ENCODE assay signal across 9 cellular contexts in the genomic region with DNA sequence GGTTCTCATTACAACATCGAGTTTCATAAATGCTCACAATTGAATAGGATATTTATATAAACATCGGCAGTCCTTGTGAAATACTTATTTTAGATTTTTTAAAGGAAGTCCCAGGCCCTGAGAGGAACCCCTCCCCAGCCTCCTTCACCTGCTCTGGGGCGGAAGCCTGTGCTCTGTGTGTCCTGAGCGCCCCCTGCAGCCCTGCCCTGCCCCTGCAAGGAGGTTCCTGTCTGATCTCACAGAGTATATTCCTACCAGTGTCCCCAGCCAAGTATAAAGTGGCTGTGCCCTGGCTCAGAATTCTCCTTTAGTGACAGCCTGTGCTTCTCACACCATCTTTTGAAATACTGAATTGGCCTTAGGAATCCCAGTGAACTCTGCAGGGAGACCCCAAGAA.
DNase-seq lines count a peak whose midpoint lies in the region; ATAC-seq and TF ChIP-seq lines count a peak whose summit lies in the region.
"Had no signal": no experiment of that assay in that cellular context is flagged by ENCODE, and none has a peak within 500 bp of the region (broad histone marks: within the 10 kb centered on the region; RNA-seq: fewer than 3 reads in every experiment).

No MANE protein-coding gene starts in this region.

- H3K9me3 Mint-ChIP-seq in activated naive CD4-positive, alpha-beta T cell treated with anti-CD3 and anti-CD28 coated beads, Interleukin-2, amount 10 ng/mL, durations not matched to agents 7 days and 5 days = no peaks in the 10 kb centered on the region
- peaks cover 5% of the 10 kb centered on the region for H3K9me3 Mint-ChIP-seq in glutamatergic neuron (ENCODE audit: unreplicated experiment)

- no peak for ATAC-seq in HG03442 (IDR thresholded peaks at IDR 0.05; ENCODE audit: unreplicated experiment)

- H3K4me1 Mint-ChIP-seq in activated naive CD4-positive, alpha-beta T cell treated with anti-CD3 and anti-CD28 coated beads, Interleukin-2, amount 10 ng/mL, durations not matched to agents 7 days and 5 days = peaks cover 33% of the 10 kb centered on the region
- H3K4me1 Mint-ChIP-seq in glutamatergic neuron (ENCODE audit: low read depth, unreplicated experiment) = no peaks in the 10 kb centered on the region

- CTCF ChIA-PET in activated naive CD4-positive, alpha-beta T cell treated with anti-CD3 and anti-CD28 coated beads, Interleukin-2, amount 10 ng/mL, durations not matched to agents 7 days and 5 days (lab: Charles Lee) = interaction anchor here (0.7 to 4.5 kb wide), 11 partner anchors 10 to 84 kb away, joined by 3 to 27 read pairs (median 4); no protein-coding TSS in a partner anchor

- TF ChIP-seq CTCF in GM12865 (IDR thresholded peaks at IDR 0.05; ENCODE audit: insufficient read depth, low read depth, low read length, missing control alignments) (peak; percentile 31), glutamatergic neuron (IDR thresholded peaks at IDR 0.05; ENCODE audit: partially characterized antibody, unreplicated experiment) (no peak)

- H3K27ac Mint-ChIP-seq in activated naive CD4-positive, alpha-beta T cell treated with anti-CD3 and anti-CD28 coated beads, Interleukin-2, amount 10 ng/mL, durations not matched to agents 7 days and 5 days = peak overlapping the region; percentile 36
- no peak overlapping the region for H3K27ac Mint-ChIP-seq in glutamatergic neuron (ENCODE audit: unreplicated experiment)

- no peak overlapping the region for H3K4me3 Mint-ChIP-seq in activated naive CD4-positive, alpha-beta T cell treated with anti-CD3 and anti-CD28 coated beads, Interleukin-2, amount 10 ng/mL, durations not matched to agents 7 days and 5 days
- no peak overlapping the region for H3K4me3 Mint-ChIP-seq in glutamatergic neuron (ENCODE audit: unreplicated experiment)

- no peak overlapping the region for H3K4me3 ChIP-seq in GM12865 (ENCODE audit: low read depth, low read length)

- H3K36me3 Mint-ChIP-seq in activated naive CD4-positive, alpha-beta T cell treated with anti-CD3 and anti-CD28 coated beads, Interleukin-2, amount 10 ng/mL, durations not matched to agents 7 days and 5 days = no peaks in the 10 kb centered on the region
- peaks cover 5% of the 10 kb centered on the region for H3K36me3 Mint-ChIP-seq in glutamatergic neuron (ENCODE audit: unreplicated experiment)

- peaks cover 21% of the 10 kb centered on the region for H3K27me3 Mint-ChIP-seq in activated naive CD4-positive, alpha-beta T cell treated with anti-CD3 and anti-CD28 coated beads, Interleukin-2, amount 10 ng/mL, durations not matched to agents 7 days and 5 days
- H3K27me3 Mint-ChIP-seq in glutamatergic neuron (ENCODE audit: unreplicated experiment) = peaks cover 1% of the 10 kb centered on the region

- DNase-seq in GM12865 (ENCODE audit: low read depth) (peak; percentile 5), UCSD-AML1 (lab: John Stamatoyannopoulos, UW; ENCODE audit: unreplicated experiment) (peak; percentile 38), glutamatergic neuron (no peak), islet precursor cell (no peak), GM03348 (ENCODE audit: low spot score) (no peak)
- DNase-seq in activated naive CD4-positive, alpha-beta T cell treated with anti-CD3 and anti-CD28 coated beads, Interleukin-2, amount 10 ng/mL, durations not matched to agents 7 days and 5 days = peak; percentile 82
- DNase-seq in stimulated activated CD4-positive, alpha-beta T cell treated with anti-CD3 and anti-CD28 coated beads, TNF-alpha, amount 100 ng/mL, for 4 hours (ENCODE audit: low read depth in 3 of 3) = peak; percentile 39 to 46 (median 41)
- DNase-seq: NCI-H526 treated with DMSO at 0.1 percent for 48 hours had no signal

Comparison
In these comparisons a context has a peak if more than half of its experiments do, and no peak if none do; other contexts are left out.
1. DNase-seq: peak in GM12865 (single experiment), UCSD-AML1 (single experiment), activated naive CD4-positive, alpha-beta T cell treated with anti-CD3 and anti-CD28 coated beads, Interleukin-2, amount 10 ng/mL, durations not matched to agents 7 days and 5 days (single experiment) and stimulated activated CD4-positive, alpha-beta T cell treated with anti-CD3 and anti-CD28 coated beads, TNF-alpha, amount 100 ng/mL, for 4 hours (3 of 3); none in glutamatergic neuron (single experiment), islet precursor cell (single experiment) and GM03348 (single experiment).